ENCODE assay signal across 8 cellular contexts in the genomic region with DNA sequence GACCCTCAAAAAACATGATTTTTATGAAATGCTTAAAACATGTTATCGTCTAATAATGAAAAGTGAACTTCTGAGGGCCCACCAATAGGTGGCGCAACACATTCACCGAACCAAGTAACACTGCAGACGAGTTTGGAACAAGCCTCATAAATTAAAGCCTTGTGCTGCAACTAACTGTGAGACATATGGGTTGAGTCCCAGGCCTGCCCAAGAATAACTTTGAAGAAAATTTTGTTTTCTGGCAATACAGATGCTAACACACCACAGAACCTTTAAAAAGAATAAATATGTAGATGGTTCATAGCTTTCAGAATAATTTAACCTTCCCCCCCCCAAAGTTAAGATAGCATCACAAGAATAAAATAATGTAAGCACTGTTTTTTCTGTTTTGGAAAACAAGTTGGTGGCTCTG.
DNase-seq lines count a peak whose midpoint lies in the region; ATAC-seq and TF ChIP-seq lines count a peak whose summit lies in the region.

No MANE protein-coding gene starts in this region.

- DNase-seq in Kasumi-1 (lab: John Stamatoyannopoulos, UW) (peak; percentile 63 to 67), Peyer's patch (peak in 2 of 3 donors; percentile 30 to 59), foreskin keratinocyte (peak in 1 of 2 donors; percentile 32), posterior cingulate gyrus (peak in 7 of 10 donors; percentile 31 to 91 (median 60)), uterus (peak; percentile 23 to 38)

- H3K27ac Mint-ChIP-seq in activated T-helper 17 cell treated with anti-CD3 and anti-CD28 coated beads, Interleukin-2, amount 50 U/mL, for 72 hours: no peak overlapping the region

- H3K36me3 ChIP-seq in Peyer's patch: no peaks in the 10 kb centered on the region
- no peaks in the 10 kb centered on the region for H3K36me3 ChIP-seq in uterus

- H3K27me3 Mint-ChIP-seq in activated T-helper 17 cell treated with anti-CD3 and anti-CD28 coated beads, Interleukin-2, amount 50 U/mL, for 72 hours: no peaks in the 10 kb centered on the region

- no peak overlapping the region for H3K4me3 ChIP-seq in Peyer's patch
- H3K4me3 ChIP-seq in uterus: no peak overlapping the region

- peaks cover 4% of the 10 kb centered on the region for H3K9me3 Mint-ChIP-seq in activated T-helper 17 cell treated with anti-CD3 and anti-CD28 coated beads, Interleukin-2, amount 50 U/mL, for 72 hours

- no peaks in the 10 kb centered on the region for H3K9me3 ChIP-seq in Peyer's patch
- no peaks in the 10 kb centered on the region for H3K9me3 ChIP-seq in uterus

- peak; percentile 49 for ATAC-seq in activated T-helper 17 cell treated with anti-CD3 and anti-CD28 coated beads, Interleukin-2, amount 50 U/mL, for 72 hours (replicated peaks)
- ATAC-seq in foreskin keratinocyte: peak; percentile 70
- no peak for ATAC-seq in HG02610 (IDR thresholded peaks at IDR 0.05; ENCODE audit: unreplicated experiment)

- TF ChIP-seq CTCF in GM12801 (IDR thresholded peaks at IDR 0.05; ENCODE audit: extremely low read depth, insufficient read length) (peak; percentile 26), Peyer's patch (IDR thresholded peaks at IDR 0.05) (peak; percentile 25 to 71 (median 68)), foreskin keratinocyte (conservative IDR thresholded peaks at IDR 0.05) (peak; percentile 87), uterus (IDR thresholded peaks at IDR 0.05) (peak; percentile 60 to 76 (median 64))

- no peaks in the 10 kb centered on the region for H3K4me1 Mint-ChIP-seq in activated T-helper 17 cell treated with anti-CD3 and anti-CD28 coated beads, Interleukin-2, amount 50 U/mL, for 72 hours

- intact Hi-C loops in posterior cingulate gyrus (cut with DNase I): loop anchor here (10.0 kb wide), 1 partner anchor 202 kb away; no protein-coding TSS in a partner anchor
- intact Hi-C loops in uterus (cut with DNase I; ENCODE audit: low total_unique reads): no loop called here

- no peak overlapping the region for H3K4me3 Mint-ChIP-seq in activated T-helper 17 cell treated with anti-CD3 and anti-CD28 coated beads, Interleukin-2, amount 50 U/mL, for 72 hours

- no peaks in the 10 kb centered on the region for H3K27me3 ChIP-seq in Peyer's patch
- H3K27me3 ChIP-seq in foreskin keratinocyte: no peaks in the 10 kb centered on the region
- H3K27me3 ChIP-seq in uterus: no peaks in the 10 kb centered on the region

- H3K4me1 ChIP-seq in Peyer's patch (no peaks in the 10 kb centered on the region), foreskin keratinocyte (no peaks in the 10 kb centered on the region), uterus (no peaks in the 10 kb centered on the region)

- H3K27ac ChIP-seq in Peyer's patch: no peak overlapping the region
- H3K27ac ChIP-seq in foreskin keratinocyte: no peak overlapping the region
- H3K27ac ChIP-seq in uterus: no peak overlapping the region

- TF ChIP-seq POLR2A in Peyer's patch (IDR thresholded peaks at IDR 0.05) (no peak), uterus (IDR thresholded peaks at IDR 0.05) (no peak)

- no peaks in the 10 kb centered on the region for H3K36me3 Mint-ChIP-seq in activated T-helper 17 cell treated with anti-CD3 and anti-CD28 coated beads, Interleukin-2, amount 50 U/mL, for 72 hours (ENCODE audit: low read depth)

Comparison
In these comparisons a context has a peak if more than half of its experiments do, and no peak if none do; other contexts are left out.
1. CTCF ChIP-seq: peak in every context shown above with its lines; median percentile 87 in foreskin keratinocyte; 68 in Peyer's patch; 64 in uterus; 26 in GM12801.